ENCODE assay signal across 1 cellular context in the genomic region with DNA sequence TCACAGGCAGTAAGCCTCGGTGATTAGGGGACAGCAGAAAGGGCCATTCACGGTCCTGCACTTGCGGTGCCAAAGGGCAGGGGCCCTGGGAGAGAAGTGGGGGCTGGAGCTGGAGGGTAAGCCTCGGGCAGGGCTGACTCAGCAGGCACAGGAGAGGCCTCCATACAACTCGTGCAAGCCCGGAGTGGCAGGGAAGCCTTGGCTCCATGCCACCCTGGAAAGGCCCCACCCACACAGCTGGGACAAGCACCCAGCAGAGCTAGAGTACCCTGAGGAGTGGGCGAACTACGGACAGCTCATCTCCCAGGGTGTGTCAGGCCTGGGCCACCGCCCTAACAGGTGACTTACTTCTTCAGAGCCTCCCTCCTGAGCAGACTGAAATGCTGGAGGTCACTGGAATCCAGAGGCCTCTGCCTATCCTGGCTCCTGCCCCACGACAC.
TF ChIP-seq lines count a peak whose summit lies in the region.

No MANE protein-coding gene starts in this region.

TF ChIP-seq in HepG2, 621 proteins besides CTCF, POLR2A, EP300 and RAD21 (continued from another document and continues in another):
- no peak for TF ChIP-seq GMEB1 (CRISPR knock-in tag; IDR thresholded peaks at IDR 0.05; ENCODE audit: borderline replicate concordance)
- TF ChIP-seq, protein P1, sequence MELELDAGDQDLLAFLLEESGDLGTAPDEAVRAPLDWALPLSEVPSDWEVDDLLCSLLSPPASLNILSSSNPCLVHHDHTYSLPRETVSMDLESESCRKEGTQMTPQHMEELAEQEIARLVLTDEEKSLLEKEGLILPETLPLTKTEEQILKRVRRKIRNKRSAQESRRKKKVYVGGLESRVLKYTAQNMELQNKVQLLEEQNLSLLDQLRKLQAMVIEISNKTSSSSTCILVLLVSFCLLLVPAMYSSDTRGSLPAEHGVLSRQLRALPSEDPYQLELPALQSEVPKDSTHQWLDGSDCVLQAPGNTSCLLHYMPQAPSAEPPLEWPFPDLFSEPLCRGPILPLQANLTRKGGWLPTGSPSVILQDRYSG (CRISPR knock-in tag; IDR thresholded peaks at IDR 0.05) = no peak
- TF ChIP-seq THAP11 (CRISPR knock-in tag; IDR thresholded peaks at IDR 0.05) = 0 out of 2 replicates have a peak, but pooled peaks have one; percentile 14
- TF ChIP-seq MAFK (conservative IDR thresholded peaks at IDR 0.05 in 1 of 2, IDR thresholded peaks at IDR 0.05 in 1 of 2; ENCODE audit: low read length in 2 of 2) = peak; percentile 31 to 41; a peak in 2 of 4 replicates
- TF ChIP-seq ONECUT2 (CRISPR knock-in tag; IDR thresholded peaks at IDR 0.05) = no peak
- TF ChIP-seq ATF5 (CRISPR knock-in tag; IDR thresholded peaks at IDR 0.05; ENCODE audit: low read depth) = no peak
- no peak for TF ChIP-seq SRF (IDR thresholded peaks at IDR 0.05; ENCODE audit: low read depth, low read length)
- no peak for TF ChIP-seq SNAI1 (CRISPR knock-in tag; IDR thresholded peaks at IDR 0.05; ENCODE audit: borderline replicate concordance)
- TF ChIP-seq ZNF331 (CRISPR knock-in tag; IDR thresholded peaks at IDR 0.05) = no peak
- no peak for TF ChIP-seq ZNF354B (CRISPR knock-in tag; IDR thresholded peaks at IDR 0.05)
- TF ChIP-seq FOXO1 (CRISPR knock-in tag; IDR thresholded peaks at IDR 0.05) = no peak
- no peak for TF ChIP-seq ZNF484 (CRISPR knock-in tag; IDR thresholded peaks at IDR 0.05; ENCODE audit: borderline replicate concordance, low read depth)
- 0 out of 2 replicates have a peak, but pooled peaks have one; percentile 41 for TF ChIP-seq ZFY (CRISPR knock-in tag; IDR thresholded peaks at IDR 0.05)
- 0 out of 2 replicates have a peak, but pooled peaks have one; percentile 36 for TF ChIP-seq CBX5 (CRISPR knock-in tag; IDR thresholded peaks at IDR 0.05; ENCODE audit: borderline replicate concordance)
- no peak for TF ChIP-seq RFX3 (CRISPR knock-in tag; IDR thresholded peaks at IDR 0.05)
- no peak for TF ChIP-seq MLX (CRISPR knock-in tag; IDR thresholded peaks at IDR 0.05)
- no peak for TF ChIP-seq TAF1 (CRISPR knock-in tag; IDR thresholded peaks at IDR 0.05)
- TF ChIP-seq ZNF792 (CRISPR knock-in tag; IDR thresholded peaks at IDR 0.05) = no peak
- TF ChIP-seq E2F2 (CRISPR knock-in tag; IDR thresholded peaks at IDR 0.05; ENCODE audit: borderline replicate concordance) = no peak
- TF ChIP-seq MATR3 (CRISPR knock-in tag; IDR thresholded peaks at IDR 0.05) = no peak
- TF ChIP-seq IRF2 (CRISPR knock-in tag; IDR thresholded peaks at IDR 0.05) = no peak
- TF ChIP-seq RBFOX2 (IDR thresholded peaks at IDR 0.05; ENCODE audit: low read depth, low read length) = no peak; the same call in 1 of the 2 replicates
- no peak for TF ChIP-seq CENPT (CRISPR knock-in tag; IDR thresholded peaks at IDR 0.05; ENCODE audit: low read depth)
- no peak for TF ChIP-seq ZNF782 (CRISPR knock-in tag; IDR thresholded peaks at IDR 0.05; ENCODE audit: borderline replicate concordance)
- TF ChIP-seq, protein P2, sequence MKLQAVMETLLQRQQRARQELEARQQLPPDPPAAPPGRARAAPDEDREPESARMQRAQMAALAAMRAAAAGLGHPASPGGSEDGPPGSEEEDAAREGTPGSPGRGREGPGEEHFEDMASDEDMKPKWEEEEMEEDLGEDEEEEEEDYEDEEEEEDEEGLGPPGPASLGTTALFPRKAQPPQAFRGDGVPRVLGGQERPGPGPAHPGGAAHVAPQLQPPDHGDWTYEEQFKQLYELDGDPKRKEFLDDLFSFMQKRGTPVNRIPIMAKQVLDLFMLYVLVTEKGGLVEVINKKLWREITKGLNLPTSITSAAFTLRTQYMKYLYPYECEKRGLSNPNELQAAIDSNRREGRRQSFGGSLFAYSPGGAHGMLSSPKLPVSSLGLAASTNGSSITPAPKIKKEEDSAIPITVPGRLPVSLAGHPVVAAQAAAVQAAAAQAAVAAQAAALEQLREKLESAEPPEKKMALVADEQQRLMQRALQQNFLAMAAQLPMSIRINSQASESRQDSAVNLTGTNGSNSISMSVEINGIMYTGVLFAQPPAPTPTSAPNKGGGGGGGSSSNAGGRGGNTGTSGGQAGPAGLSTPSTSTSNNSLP (IDR thresholded peaks at IDR 0.05; ENCODE audit: low read depth, low read length) = no peak
- no peak for TF ChIP-seq ZNF18 (CRISPR knock-in tag; IDR thresholded peaks at IDR 0.05; ENCODE audit: insufficient replicate concordance)
- no peak for TF ChIP-seq ZSCAN29 (CRISPR knock-in tag; conservative IDR thresholded peaks at IDR 0.05)
- 0 out of 2 replicates have a peak, but pooled peaks have one; percentile 51 for TF ChIP-seq KDM4B (CRISPR knock-in tag; IDR thresholded peaks at IDR 0.05)
- TF ChIP-seq ZNF839 (CRISPR knock-in tag; IDR thresholded peaks at IDR 0.05; ENCODE audit: borderline replicate concordance) = no peak
- no peak for TF ChIP-seq MZF1 (CRISPR knock-in tag; IDR thresholded peaks at IDR 0.05; ENCODE audit: borderline replicate concordance)
- no peak for TF ChIP-seq ZNF225 (CRISPR knock-in tag; IDR thresholded peaks at IDR 0.05)
- TF ChIP-seq ZFP41 (CRISPR knock-in tag; IDR thresholded peaks at IDR 0.05; ENCODE audit: borderline replicate concordance) = no peak
- peak; percentile 53 for TF ChIP-seq XRCC5 (optimal IDR thresholded peaks at IDR 0.05; ENCODE audit: low read length)
- no peak for TF ChIP-seq PHF20 (CRISPR knock-in tag; IDR thresholded peaks at IDR 0.05)
- TF ChIP-seq ZNF333 (CRISPR knock-in tag; IDR thresholded peaks at IDR 0.05; ENCODE audit: borderline replicate concordance) = no peak
- no peak for TF ChIP-seq ATRX (CRISPR knock-in tag; IDR thresholded peaks at IDR 0.05; ENCODE audit: borderline replicate concordance)
- TF ChIP-seq ZSCAN21 (CRISPR knock-in tag; IDR thresholded peaks at IDR 0.05; ENCODE audit: borderline replicate concordance) = no peak
- TF ChIP-seq KDM2A (CRISPR knock-in tag; IDR thresholded peaks at IDR 0.05; ENCODE audit: borderline replicate concordance, low read depth) = peak; percentile 29; the same call in 1 of the 2 replicates
- TF ChIP-seq NBN (conservative IDR thresholded peaks at IDR 0.05) = no peak
- TF ChIP-seq ZNF704 (CRISPR knock-in tag; IDR thresholded peaks at IDR 0.05; ENCODE audit: borderline replicate concordance) = no peak
- TF ChIP-seq, protein P3, sequence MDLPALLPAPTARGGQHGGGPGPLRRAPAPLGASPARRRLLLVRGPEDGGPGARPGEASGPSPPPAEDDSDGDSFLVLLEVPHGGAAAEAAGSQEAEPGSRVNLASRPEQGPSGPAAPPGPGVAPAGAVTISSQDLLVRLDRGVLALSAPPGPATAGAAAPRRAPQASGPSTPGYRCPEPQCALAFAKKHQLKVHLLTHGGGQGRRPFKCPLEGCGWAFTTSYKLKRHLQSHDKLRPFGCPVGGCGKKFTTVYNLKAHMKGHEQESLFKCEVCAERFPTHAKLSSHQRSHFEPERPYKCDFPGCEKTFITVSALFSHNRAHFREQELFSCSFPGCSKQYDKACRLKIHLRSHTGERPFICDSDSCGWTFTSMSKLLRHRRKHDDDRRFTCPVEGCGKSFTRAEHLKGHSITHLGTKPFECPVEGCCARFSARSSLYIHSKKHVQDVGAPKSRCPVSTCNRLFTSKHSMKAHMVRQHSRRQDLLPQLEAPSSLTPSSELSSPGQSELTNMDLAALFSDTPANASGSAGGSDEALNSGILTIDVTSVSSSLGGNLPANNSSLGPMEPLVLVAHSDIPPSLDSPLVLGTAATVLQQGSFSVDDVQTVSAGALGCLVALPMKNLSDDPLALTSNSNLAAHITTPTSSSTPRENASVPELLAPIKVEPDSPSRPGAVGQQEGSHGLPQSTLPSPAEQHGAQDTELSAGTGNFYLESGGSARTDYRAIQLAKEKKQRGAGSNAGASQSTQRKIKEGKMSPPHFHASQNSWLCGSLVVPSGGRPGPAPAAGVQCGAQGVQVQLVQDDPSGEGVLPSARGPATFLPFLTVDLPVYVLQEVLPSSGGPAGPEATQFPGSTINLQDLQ (CRISPR knock-in tag; IDR thresholded peaks at IDR 0.05) = no peak
- no peak for TF ChIP-seq HMGXB3 (CRISPR knock-in tag; IDR thresholded peaks at IDR 0.05; ENCODE audit: borderline replicate concordance)
- no peak for TF ChIP-seq ZSCAN5A (CRISPR knock-in tag; IDR thresholded peaks at IDR 0.05; ENCODE audit: borderline replicate concordance)
